Comparison of ENCODE assay signal across 35 cellular contexts in genomic region chr4:127181001-127181400, GRCh38.
DNase-seq lines count a peak whose midpoint lies in the region; ATAC-seq, FAIRE-seq and TF ChIP-seq lines count a peak whose summit lies in the region.
"Had no signal": no experiment of that assay in that cellular context is flagged by ENCODE, and none has a peak within 500 bp of the region (broad histone marks: within the 10 kb centered on the region; RNA-seq: fewer than 3 reads in every experiment).

No MANE protein-coding gene starts in this region.

- H3K4me3 Mint-ChIP-seq in GM23338 (no peak overlapping the region), WTC11 (no peak overlapping the region)
- H3K4me3 Mint-ChIP-seq: B cell; CD14-positive monocyte; CD4-positive, alpha-beta memory T cell; CD4-positive, alpha-beta T cell; CD4-positive, CD25-positive, alpha-beta regulatory T cell; CD8-positive, alpha-beta memory T cell; CD8-positive, alpha-beta T cell had no signal

- H3K36me3 ChIP-seq in GM23338 (ENCODE audit: insufficient read depth) (no peaks in the 10 kb centered on the region; the same call in 1 of the 2 replicates), H1 (ENCODE audit: control insufficient read depth in 2 of 4, insufficient read depth in 4 of 4, low read length in 3 of 4) (peaks cover 0 to 3% (median 0%) of the 10 kb centered on the region in 4 experiments; a peak in 1 of 8 replicates), lower lobe of right lung (no peaks in the 10 kb centered on the region)
- H3K36me3 ChIP-seq: BE2C; BLaER1; BLaER1 treated with 17β-estradiol and CSF1 and Interleukin-3, amounts not matched to agents 10 nM and 100 nM had no signal

- H2BK15ac ChIP-seq in H1 (ENCODE audit: low read length) = no peak overlapping the region

- H3K23me2 ChIP-seq in H1 (ENCODE audit: low read depth, low read length) = no peaks in the 10 kb centered on the region

- TF ChIP-seq RAD21 in H1 (IDR thresholded peaks at IDR 0.05 in 1 of 2, conservative IDR thresholded peaks at IDR 0.05 in 1 of 2; ENCODE audit: low read depth in 2 of 2, low read length in 2 of 2) = no peak

- no peak overlapping the region for H2AFZ ChIP-seq in GM23338
- H2AFZ ChIP-seq in H1 (ENCODE audit: low read length) = no peak overlapping the region

- H3K9me3 ChIP-seq in H1 (ENCODE audit: insufficient read depth in 2 of 2, low read depth in 1 of 2, low read length in 1 of 2) = peaks cover 17 to 21% of the 10 kb centered on the region in 2 experiments
- H3K9me3 ChIP-seq in lower lobe of right lung = no peaks in the 10 kb centered on the region
- H3K9me3 ChIP-seq: A549, BE2C, Caco-2 had no signal

- H3K9me3 Mint-ChIP-seq in GM23338 (peaks cover 34% of the 10 kb centered on the region), WTC11 (peaks cover 39% of the 10 kb centered on the region)
- H3K9me3 Mint-ChIP-seq: CD4-positive, alpha-beta T cell had no signal

- no peaks in the 10 kb centered on the region for H3K79me1 ChIP-seq in H1 (ENCODE audit: low read depth, low read length)

- CTCF ChIA-PET in WTC11 (lab: Charles Lee) = no interaction called here
- CTCF ChIA-PET in H1 (lab: Charles Lee; ENCODE audit: partially characterized antibody) = no interaction called here

- no peaks in the 10 kb centered on the region for H4K20me1 ChIP-seq in GM23338 (replicated peaks; ENCODE audit: insufficient read depth)
- no peaks in the 10 kb centered on the region for H4K20me1 ChIP-seq in H1 (replicated peaks in 1 of 2; ENCODE audit: control insufficient read depth in 1 of 2, insufficient read depth in 2 of 2, low read length in 2 of 2)
- H4K20me1 ChIP-seq: BLaER1; BLaER1 treated with 17β-estradiol and CSF1 and Interleukin-3, amounts not matched to agents 10 nM and 100 nM had no signal

- TF ChIP-seq CTCF in GM23338 (conservative IDR thresholded peaks at IDR 0.05; ENCODE audit: low read depth in 2 of 2) (no peak), WTC11 (IDR thresholded peaks at IDR 0.05) (no peak), H1 (IDR thresholded peaks at IDR 0.05; ENCODE audit: control extremely low read depth in 1 of 3, insufficient read depth in 1 of 3, low read depth in 1 of 3, low read length in 3 of 3) (no peak), lower lobe of right lung (IDR thresholded peaks at IDR 0.05) (no peak)

- intact Hi-C loops in lower lobe of right lung (cut with DNase I) = no loop called here

- H3K14ac ChIP-seq in H1 (ENCODE audit: insufficient read length) = no peak overlapping the region

- peaks cover 2% of the 10 kb centered on the region for H3K27me3 Mint-ChIP-seq in GM23338 (ENCODE audit: insufficient read depth, low read depth, poor library complexity)
- no peaks in the 10 kb centered on the region for H3K27me3 Mint-ChIP-seq in WTC11 (ENCODE audit: low read depth)
- H3K27me3 Mint-ChIP-seq: B cell; CD4-positive, alpha-beta memory T cell; CD4-positive, alpha-beta T cell; CD4-positive, CD25-positive, alpha-beta regulatory T cell; CD8-positive, alpha-beta memory T cell had no signal

- H3K79me2 ChIP-seq in GM23338 (replicated peaks; ENCODE audit: insufficient read depth) = no peaks in the 10 kb centered on the region
- no peaks in the 10 kb centered on the region for H3K79me2 ChIP-seq in H1 (ENCODE audit: control insufficient read depth in 1 of 2, insufficient read depth in 2 of 2, low read length in 2 of 2)

- no peak overlapping the region for H3K23ac ChIP-seq in H1 (ENCODE audit: insufficient read length)

- no peak overlapping the region for H3K4ac ChIP-seq in H1 (replicated peaks; ENCODE audit: insufficient read length, low read depth, low read length)

- no peak overlapping the region for H2AK5ac ChIP-seq in H1 (ENCODE audit: low read depth, low read length)

- H2BK20ac ChIP-seq in H1 (ENCODE audit: low read length) = no peak overlapping the region

- H3K27ac ChIP-seq in GM23338 (ENCODE audit: low read depth) (no peak overlapping the region), H1 (ENCODE audit: low read depth, low read length) (no peak overlapping the region), lower lobe of right lung (no peak overlapping the region)
- H3K27ac ChIP-seq: 22Rv1; A549; BLaER1; BLaER1 treated with 17β-estradiol and CSF1 and Interleukin-3, amounts not matched to agents 10 nM and 100 nM; C4-2B had no signal

- H2BK5ac ChIP-seq in H1 (ENCODE audit: low read depth, low read length) = no peak overlapping the region

- no peak overlapping the region for H4K91ac ChIP-seq in H1 (replicated peaks; ENCODE audit: insufficient read length, low read length)

- H3K27ac Mint-ChIP-seq in GM23338 = no peak overlapping the region
- peak overlapping the region; percentile 15; the same call in 1 of the 2 replicates for H3K27ac Mint-ChIP-seq in WTC11
- H3K27ac Mint-ChIP-seq: B cell; CD14-positive monocyte; CD4-positive, alpha-beta memory T cell; CD4-positive, alpha-beta T cell; CD4-positive, CD25-positive, alpha-beta regulatory T cell; CD8-positive, alpha-beta memory T cell; CD8-positive, alpha-beta T cell had no signal

- H4K5ac ChIP-seq in H1 (ENCODE audit: insufficient read length, low read depth, low read length) = peak overlapping the region; percentile 29

- peaks cover 30% of the 10 kb centered on the region for H3K36me3 Mint-ChIP-seq in GM23338 (ENCODE audit: low read depth)
- H3K36me3 Mint-ChIP-seq in WTC11 = peaks cover 38% of the 10 kb centered on the region
- H3K36me3 Mint-ChIP-seq: CD14-positive monocyte; CD4-positive, alpha-beta memory T cell; CD4-positive, CD25-positive, alpha-beta regulatory T cell; CD8-positive, alpha-beta T cell had no signal

- H3K4me3 ChIP-seq in GM23338 (no peak overlapping the region), H1 (ENCODE audit: extremely low read depth in 1 of 4, insufficient read depth in 2 of 4, low read depth in 3 of 4, low read length in 4 of 4) (no peak overlapping the region), lower lobe of right lung (no peak overlapping the region)
- H3K4me3 ChIP-seq: A549; BLaER1; BLaER1 treated with 17β-estradiol and CSF1 and Interleukin-3, amounts not matched to agents 10 nM and 100 nM had no signal

- TF ChIP-seq POLR2A in H1 (IDR thresholded peaks at IDR 0.05; ENCODE audit: control extremely low read depth in 1 of 2, low read depth in 2 of 2, low read length in 2 of 2) = no peak

- ATAC-seq in GM23338 (no peak), WTC11 (no peak), lower lobe of right lung (no peak), HG03175 (IDR thresholded peaks at IDR 0.05; ENCODE audit: unreplicated experiment) (no peak)
- ATAC-seq: A549; CD8-positive, alpha-beta T cell had no signal

- no peak overlapping the region for H2BK120ac ChIP-seq in H1 (replicated peaks; ENCODE audit: low read depth, low read length)

- no peak overlapping the region for H4K8ac ChIP-seq in H1 (ENCODE audit: extremely low read depth, insufficient read depth, low read length)

- no peak overlapping the region for H3K18ac ChIP-seq in H1 (ENCODE audit: extremely low read depth, low read length)

- H3F3A ChIP-seq in GM23338 (replicated peaks; ENCODE audit: low read depth) = no peaks in the 10 kb centered on the region

- POLR2A ChIA-PET in WTC11 (lab: Charles Lee) = no interaction called here
- POLR2A ChIA-PET in H1 (lab: Charles Lee; ENCODE audit: partially characterized antibody) = interaction anchor here (0.7 kb wide), 1 partner anchor 13 kb away, joined by 3 read pairs; no protein-coding TSS in a partner anchor

- peaks cover 5% of the 10 kb centered on the region; the same call in 1 of the 2 replicates for H3K9me2 ChIP-seq in GM23338 (ENCODE audit: insufficient read depth)

- no peak for FAIRE-seq in H1 (lab: Jason Lieb, UNC)
- FAIRE-seq: A204.1, A549, D721Med had no signal

- H3K4me1 ChIP-seq in GM23338 (ENCODE audit: insufficient read depth) = 0 out of 2 replicates have a peak, but pooled peaks cover 6% of the 10 kb centered on the region
- H3K4me1 ChIP-seq in H1 (replicated peaks in 1 of 4; ENCODE audit: control insufficient read depth in 3 of 4, insufficient read depth in 4 of 4, low read length in 3 of 4) = peaks cover 0 to 5% (median 0%) of the 10 kb centered on the region in 4 experiments; a peak in 2 of 7 replicates
- no peaks in the 10 kb centered on the region for H3K4me1 ChIP-seq in lower lobe of right lung
- H3K4me1 ChIP-seq: A549; BE2C; BLaER1; BLaER1 treated with 17β-estradiol and CSF1 and Interleukin-3, amounts not matched to agents 10 nM and 100 nM; Caco-2 had no signal

- H2BK12ac ChIP-seq in H1 (ENCODE audit: low read depth, low read length) = no peak overlapping the region

- DNase-seq in GM23338 (ENCODE audit: low spot score) (no peak), WTC11 (ENCODE audit: low spot score) (no peak), H1 (ENCODE audit: low read depth in 1 of 2, low spot score in 2 of 2) (no peak), lower lobe of right lung (no peak), glomerular visceral epithelial cell (ENCODE audit: extremely low spot score) (no peak)
- DNase-seq: 8988T; ACHN; AML-193; BE2C; C1 segment of cervical spinal cord; Caco-2; Calu3; CD4-positive, alpha-beta memory T cell; CD4-positive, alpha-beta T cell; CD4-positive, CD25-positive, alpha-beta regulatory T cell; CD8-positive, alpha-beta memory T cell; CD8-positive, alpha-beta T cell; COR-L47; DMS 273 treated with DMSO at 0.1 percent for 48 hours; DMS153; DMS53; DMS79; DMS79 treated with DMSO at 0.1 percent for 48 hours; DND-41; EL had no signal

- no peaks in the 10 kb centered on the region for H3K27me3 ChIP-seq in GM23338 (ENCODE audit: insufficient read depth)
- H3K27me3 ChIP-seq in H1 (replicated peaks in 1 of 4; ENCODE audit: control insufficient read depth in 3 of 4, extremely low read depth in 1 of 4, insufficient read depth in 3 of 4, low read length in 3 of 4) = no peaks in the 10 kb centered on the region
- H3K27me3 ChIP-seq in lower lobe of right lung (ENCODE audit: low read depth) = no peaks in the 10 kb centered on the region
- H3K27me3 ChIP-seq: BE2C; BLaER1; BLaER1 treated with 17β-estradiol and CSF1 and Interleukin-3, amounts not matched to agents 10 nM and 100 nM had no signal

- peaks cover 17% of the 10 kb centered on the region for H3K4me1 Mint-ChIP-seq in GM23338
- peaks cover 19% of the 10 kb centered on the region for H3K4me1 Mint-ChIP-seq in WTC11
- H3K4me1 Mint-ChIP-seq: B cell; CD14-positive monocyte; CD4-positive, alpha-beta memory T cell; CD4-positive, CD25-positive, alpha-beta regulatory T cell; CD8-positive, alpha-beta memory T cell had no signal

- TF ChIP-seq EP300 in H1 (IDR thresholded peaks at IDR 0.05; ENCODE audit: borderline replicate concordance in 1 of 2, low read depth in 2 of 2, low read length in 2 of 2) = no peak

- H3K4me2 ChIP-seq in GM23338 (0 out of 2 replicates have a peak overlapping the region, but pooled peaks have one; percentile 20), H1 (ENCODE audit: insufficient read depth in 1 of 2, low read depth in 2 of 2, low read length in 2 of 2) (no peak overlapping the region)
- H3K4me2 ChIP-seq: A549; BLaER1; BLaER1 treated with 17β-estradiol and CSF1 and Interleukin-3, amounts not matched to agents 10 nM and 100 nM had no signal

- no peak overlapping the region for H3K56ac ChIP-seq in H1 (replicated peaks; ENCODE audit: insufficient read length, low read depth, low read length)

- H3K9ac ChIP-seq in H1 (replicated peaks in 1 of 4; ENCODE audit: extremely low read depth in 1 of 4, low read depth in 3 of 4, low read length in 3 of 4) = no peak overlapping the region
- H3K9ac ChIP-seq: BLaER1; BLaER1 treated with 17β-estradiol and CSF1 and Interleukin-3, amounts not matched to agents 10 nM and 100 nM had no signal

TF ChIP-seq in H1, 55 proteins besides CTCF, POLR2A, EP300 and RAD21 (continues in another document):
- TF ChIP-seq CTBP2 (IDR thresholded peaks at IDR 0.05; ENCODE audit: borderline replicate concordance, insufficient read depth, insufficient read length, low read length) = no peak
